ENCODE assay signal across 15 cellular contexts in genomic region chr22:20113551-20114310, GRCh38. TPM values are rescaled to one million over a fixed set of nuclear protein-coding genes. Genes with fewer than 3 reads are reported as not detected.
DNase-seq lines count a peak whose midpoint lies in the region; ATAC-seq, FAIRE-seq and TF ChIP-seq lines count a peak whose summit lies in the region.
"Had no signal": no experiment of that assay in that cellular context is flagged by ENCODE, and none has a peak within 500 bp of the region (broad histone marks: within the 10 kb centered on the region; RNA-seq: fewer than 3 reads in every experiment).

No MANE protein-coding gene starts in this region.

- H3K79me2 ChIP-seq in GM12878 (ENCODE audit: control insufficient read depth, insufficient read depth, low read length), result peaks cover 39% of the 10 kb centered on the region

- no peak; the same call in 1 of the 2 replicates for TF ChIP-seq POLR2A in GM12878 (IDR thresholded peaks at IDR 0.05; ENCODE audit: low read depth, low read length)

- no peak overlapping the region for H2AFZ ChIP-seq in GM12878 (ENCODE audit: control insufficient read depth, low read depth, low read length)
- H2AFZ ChIP-seq: PC-9 had no signal

- peak overlapping the region; percentile 67 for H3K27ac Mint-ChIP-seq in Calu3 (ENCODE audit: unreplicated experiment)
- peak overlapping the region in 1 of 3 experiments; percentile 41 for H3K27ac Mint-ChIP-seq in nephron

- WGBS in GM12878 (ENCODE audit: insufficient coverage, insufficient replicate concordance, low lambda C conversion rate, missing lambda C conversion rate), result 90% methylated on average over 16 of the region's 19 CpGs

- peaks cover 18 to 36% (median 25%) of the 10 kb centered on the region in 10 experiments for H3K4me1 ChIP-seq in BLaER1 treated with 17β-estradiol and CSF1 and Interleukin-3, amounts not matched to agents 10 nM and 100 nM
- H3K4me1 ChIP-seq in GM12878 (ENCODE audit: control insufficient read depth, insufficient read depth, low read length), result peaks cover 24% of the 10 kb centered on the region

- H3K4me3 Mint-ChIP-seq in Calu3 (ENCODE audit: low read depth, unreplicated experiment) (peak overlapping the region; percentile 24), nephron (peak overlapping the region in 2 of 3 experiments; percentile 16 to 26)

- H3K9me3 Mint-ChIP-seq in Calu3 (ENCODE audit: low read depth, unreplicated experiment) (no peaks in the 10 kb centered on the region), nephron (no peaks in the 10 kb centered on the region)

- POLR2A ChIA-PET in GM12878 (lab: Charles Lee), result no interaction called here

- TF ChIP-seq CTCF in Calu3 (IDR thresholded peaks at IDR 0.05; ENCODE audit: unreplicated experiment), result no peak
- no peak for TF ChIP-seq CTCF in GM12878 (IDR thresholded peaks at IDR 0.05 in 2 of 3, conservative IDR thresholded peaks at IDR 0.05 in 1 of 3; ENCODE audit: control insufficient read depth in 2 of 3, extremely low read depth in 1 of 3, insufficient read depth in 1 of 3, low read depth in 3 of 3, low read length in 3 of 3)
- no peak for TF ChIP-seq CTCF in nephron (IDR thresholded peaks at IDR 0.05; ENCODE audit: unreplicated experiment in 3 of 3)

- H3K27ac ChIP-seq in BLaER1 treated with 17β-estradiol and CSF1 and Interleukin-3, amounts not matched to agents 10 nM and 100 nM, result no peak overlapping the region
- no peak overlapping the region for H3K27ac ChIP-seq in GM12878 (ENCODE audit: control insufficient read depth, insufficient read depth)
- H3K27ac ChIP-seq: PC-9, vagina had no signal

- H3K4me1 Mint-ChIP-seq in Calu3 (ENCODE audit: low read depth, unreplicated experiment) (no peaks in the 10 kb centered on the region), nephron (peaks cover 8% of the 10 kb centered on the region)

- no peaks in the 10 kb centered on the region for H3K27me3 ChIP-seq in BLaER1 treated with 17β-estradiol and CSF1 and Interleukin-3, amounts not matched to agents 10 nM and 100 nM
- H3K27me3 ChIP-seq in GM12878 (replicated peaks in 1 of 2; ENCODE audit: control insufficient read depth in 2 of 2, insufficient read depth in 2 of 2, low read length in 1 of 2), result no peaks in the 10 kb centered on the region
- H3K27me3 ChIP-seq in MG63, result no peaks in the 10 kb centered on the region
- H3K27me3 ChIP-seq: vagina had no signal

- H3K4me2 ChIP-seq in BLaER1 treated with 17β-estradiol and CSF1 and Interleukin-3, amounts not matched to agents 10 nM and 100 nM, result no peak overlapping the region
- H3K4me2 ChIP-seq in GM12878 (ENCODE audit: control insufficient read depth, insufficient read depth), result no peak overlapping the region
- H3K4me2 ChIP-seq: PC-9 had no signal

- CTCF ChIA-PET in Calu3 (lab: Charles Lee) (no interaction called here), GM12878 (lab: Yijun Ruan, JAX) (no interaction called here)

- intact Hi-C loops in Calu3 (cut with micrococcal nuclease; ENCODE audit: unreplicated experiment), result no loop called here
- intact Hi-C loops in GM12878 (cut with micrococcal nuclease; ENCODE audit: unreplicated experiment), result no loop called here

- RAD21 ChIA-PET in GM12878 (lab: Charles Lee; ENCODE audit: unreplicated experiment), result no interaction called here

- no peak for ATAC-seq in GM12878

- DNase-seq in Calu3 (no peak), GM12878 (ENCODE audit: low read depth, low spot score) (no peak), NCI-H510A treated with DMSO at 0.1 percent for 48 hours (lab: John Stamatoyannopoulos, UW) (no peak), NCI-H2227 treated with DMSO at 0.1 percent for 48 hours (lab: John Stamatoyannopoulos, UW) (no peak), MG63 (no peak)
- DNase-seq: GOT3; KG1; NCI-H146; NCI-H524; PC-9; stimulated activated CD4-positive, alpha-beta T cell treated with anti-CD3 and anti-CD28 coated beads, Interleukin-4, amount 100 ng/mL, for 24 hours had no signal

- peaks cover 0 to 87% (median 71%) of the 10 kb centered on the region in 11 experiments; a peak in 21 of 22 replicates for H4K20me1 ChIP-seq in BLaER1 treated with 17β-estradiol and CSF1 and Interleukin-3, amounts not matched to agents 10 nM and 100 nM
- H4K20me1 ChIP-seq in GM12878 (ENCODE audit: control insufficient read depth, insufficient read depth), result 0 out of 2 replicates have a peak, but pooled peaks cover 2% of the 10 kb centered on the region

- in situ Hi-C loops in GM12878 (cut with MboI), result no loop called here

- peak overlapping the region in 10 of 11 experiments; percentile 17 to 100 (median 94); a peak in 11 of 22 replicates for H3K9ac ChIP-seq in BLaER1 treated with 17β-estradiol and CSF1 and Interleukin-3, amounts not matched to agents 10 nM and 100 nM
- no peak overlapping the region for H3K9ac ChIP-seq in GM12878 (ENCODE audit: control insufficient read depth, insufficient read depth, low read length)

- TF ChIP-seq RAD21 in GM12878 (IDR thresholded peaks at IDR 0.05; ENCODE audit: insufficient read depth, low read depth, low read length), result no peak

- no peaks in the 10 kb centered on the region for H3K9me3 ChIP-seq in BLaER1 treated with 17β-estradiol and CSF1 and Interleukin-3, amounts not matched to agents 10 nM and 100 nM (replicated peaks in 1 of 11)
- H3K9me3 ChIP-seq in GM12878 (replicated peaks; ENCODE audit: control insufficient read depth, insufficient read depth, low read length), result no peaks in the 10 kb centered on the region
- no peaks in the 10 kb centered on the region for H3K9me3 ChIP-seq in MG63
- H3K9me3 ChIP-seq: vagina had no signal

- no peak overlapping the region for H3K4me3 ChIP-seq in BLaER1 treated with 17β-estradiol and CSF1 and Interleukin-3, amounts not matched to agents 10 nM and 100 nM
- no peak overlapping the region for H3K4me3 ChIP-seq in GM12878
- no peak overlapping the region for H3K4me3 ChIP-seq in MG63
- H3K4me3 ChIP-seq: PC-9, vagina had no signal

- BruUV-seq in Calu3 (replicated peaks; lab: Mats Ljungman, UMichigan), result no TSS peak
- BruUV-seq in GM12878 (replicated peaks; lab: Mats Ljungman, UMichigan), result no TSS peak

- TF ChIP-seq EP300 in GM12878 (IDR thresholded peaks at IDR 0.05; ENCODE audit: borderline replicate concordance in 1 of 2, control insufficient read depth in 1 of 2, low read depth in 2 of 2, low read length in 2 of 2), result no peak

- H3K36me3 Mint-ChIP-seq in Calu3 (ENCODE audit: insufficient read depth, unreplicated experiment) (peaks cover 87% of the 10 kb centered on the region), nephron (ENCODE audit: low read depth) (peaks cover 13% of the 10 kb centered on the region)

- FAIRE-seq in GM12878 (lab: Jason Lieb, UNC), result no peak
- FAIRE-seq: GM18507 had no signal

- H3K27me3 Mint-ChIP-seq in Calu3 (ENCODE audit: unreplicated experiment) (no peaks in the 10 kb centered on the region), nephron (ENCODE audit: low read depth) (no peaks in the 10 kb centered on the region)

- H3K36me3 ChIP-seq in BLaER1 treated with 17β-estradiol and CSF1 and Interleukin-3, amounts not matched to agents 10 nM and 100 nM, result peaks cover 62 to 81% (median 77%) of the 10 kb centered on the region in 11 experiments
- peaks cover 26 to 47% of the 10 kb centered on the region in 2 experiments; a peak in 3 of 4 replicates for H3K36me3 ChIP-seq in GM12878 (ENCODE audit: control insufficient read depth in 2 of 2, insufficient read depth in 2 of 2, low read length in 1 of 2)
- peaks cover 77% of the 10 kb centered on the region for H3K36me3 ChIP-seq in MG63

- SMC1A ChIA-PET in GM12878 (lab: Charles Lee; ENCODE audit: uncharacterized antibody, unreplicated experiment), result no interaction called here

RNA-seq across cellular contexts. Expression of gene RANBP1, which starts 2.2 kb away (rescaled TPM):
- total RNA-seq in Calu3 (2022) (205 and 208 TPM in 2 replicates), GM12878 (2014; rRNA removed) (415 and 441 TPM in 2 replicates), GM12878 (2014; rRNA removed; fragmentation: Illumina TruSeq; extraction: Trizol) (365 and 396 TPM in 2 replicates), GM12878 (2021) (378 and 379 TPM in 2 replicates)
- total RNA-seq in GM12878 (2013; cell fraction: nucleolus; rRNA removed), result 74.7 and 76.8 TPM in 2 replicates
- 113 TPM for polyA plus RNA-seq in GM12878 (2011; ENCODE audit: low read depth)
- polyA plus RNA-seq in GM12878 (2011; rRNA removed) (207 and 270 TPM in 2 replicates), GM12878 (2014; fragmentation: Illumina TruSeq; extraction: Trizol) (301 and 393 TPM in 2 replicates), GM12878 (2014; fragmentation: Nextera tagmentation; extraction: Ambion mirVana) (100 to 1,000 TPM in 1 of 2 experiments, 10 to 100 TPM in 1; 55.3 to 137 TPM), GM12878 (2014; rRNA removed) (512 and 514 TPM in 2 replicates), GM12878 (2016; fragmentation: Nextera tagmentation; extraction: Ambion mirVana) (100 to 1,000 TPM; 800 to 808 TPM)
- 417 and 421 TPM in 2 replicates for polyA plus RNA-seq in GM12878 (2011; cell fraction: cytosol; rRNA removed)
- 245 and 344 TPM in 2 replicates for polyA plus RNA-seq in GM12878 (2011; cell fraction: nucleus; rRNA removed)
- 160 and 180 TPM in 2 replicates for polyA plus RNA-seq in GM12878 (2012)
- 168 and 187 TPM in 2 replicates for polyA minus RNA-seq in GM12878 (2011; rRNA and poly(A)+ RNA removed)
- 103 and 116 TPM in 2 replicates for polyA minus RNA-seq in GM12878 (2011; cell fraction: cytosol; rRNA and poly(A)+ RNA removed)
- polyA minus RNA-seq in GM12878 (2011; cell fraction: nucleus; rRNA and poly(A)+ RNA removed), result 36.8 and 71.0 TPM in 2 replicates
- 841 and 1,160 TPM in 2 replicates for total RNA-seq in MG63 (2014; rRNA removed; shearing (Covaris generic); ENCODE audit: low replicate concordance)

RNA-seq across cellular contexts. Expression of gene TRMT2A, which starts 3.3 kb away (rescaled TPM):
- total RNA-seq in Calu3 (2022) (63.0 and 71.9 TPM in 2 replicates), GM12878 (2014; rRNA removed) (81.0 and 88.7 TPM in 2 replicates), GM12878 (2014; rRNA removed; fragmentation: Illumina TruSeq; extraction: Trizol) (38.3 and 44.1 TPM in 2 replicates), GM12878 (2021) (81.2 and 94.6 TPM in 2 replicates)
- 84.7 and 99.7 TPM in 2 replicates for total RNA-seq in GM12878 (2013; cell fraction: nucleolus; rRNA removed)
- 49.3 TPM for polyA plus RNA-seq in GM12878 (2011; ENCODE audit: low read depth)
- polyA plus RNA-seq in GM12878 (2011; rRNA removed) (12.5 and 22.9 TPM in 2 replicates), GM12878 (2014; fragmentation: Illumina TruSeq; extraction: Trizol) (10.6 and 30.7 TPM in 2 replicates), GM12878 (2014; fragmentation: Nextera tagmentation; extraction: Ambion mirVana) (1 to 10 TPM in 1 of 2 experiments, under 1 TPM in 1; 0.29 to 4.8 TPM), GM12878 (2014; rRNA removed) (97.0 and 114 TPM in 2 replicates), GM12878 (2016; fragmentation: Nextera tagmentation; extraction: Ambion mirVana) (10 to 100 TPM; 71.7 to 87.3 TPM)
- 36.7 and 60.9 TPM in 2 replicates for polyA plus RNA-seq in GM12878 (2011; cell fraction: cytosol; rRNA removed)
- polyA plus RNA-seq in GM12878 (2011; cell fraction: nucleus; rRNA removed), result 293 and 316 TPM in 2 replicates
- polyA plus RNA-seq in GM12878 (2012), result 56.3 and 73.5 TPM in 2 replicates
- 28.7 and 53.2 TPM in 2 replicates for polyA minus RNA-seq in GM12878 (2011; rRNA and poly(A)+ RNA removed)
- polyA minus RNA-seq in GM12878 (2011; cell fraction: cytosol; rRNA and poly(A)+ RNA removed), result 24.7 and 24.9 TPM in 2 replicates
- 62.1 and 105 TPM in 2 replicates for polyA minus RNA-seq in GM12878 (2011; cell fraction: nucleus; rRNA and poly(A)+ RNA removed)
- 39.4 and 43.4 TPM in 2 replicates for total RNA-seq in MG63 (2014; rRNA removed; shearing (Covaris generic); ENCODE audit: low replicate concordance)

RNA-seq across cellular contexts. Expression of gene ZDHHC8, which starts 17.9 kb away (rescaled TPM):
- 78.4 and 87.2 TPM in 2 replicates for total RNA-seq in Calu3 (2022)
- total RNA-seq in GM12878 (2013; cell fraction: nucleolus; rRNA removed), result 17.6 and 19.0 TPM in 2 replicates
- 8.8 and 11.7 TPM in 2 replicates for total RNA-seq in GM12878 (2014; rRNA removed)
- total RNA-seq in GM12878 (2014; rRNA removed; fragmentation: Illumina TruSeq; extraction: Trizol), result 3.9 and 4.7 TPM in 2 replicates
- 42.1 and 46.3 TPM in 2 replicates for total RNA-seq in GM12878 (2021)
- polyA plus RNA-seq in GM12878 (2011; ENCODE audit: low read depth), result 4.9 TPM
- polyA plus RNA-seq in GM12878 (2011; rRNA removed), result 4.2 and 6.7 TPM in 2 replicates
- 10.4 and 14.3 TPM in 2 replicates for polyA plus RNA-seq in GM12878 (2011; cell fraction: cytosol; rRNA removed)
- polyA plus RNA-seq in GM12878 (2011; cell fraction: nucleus; rRNA removed), result 150 and 193 TPM in 2 replicates
- polyA plus RNA-seq in GM12878 (2012), result 18.1 and 18.5 TPM in 2 replicates
- 4.5 and 9.4 TPM in 2 replicates for polyA plus RNA-seq in GM12878 (2014; fragmentation: Illumina TruSeq; extraction: Trizol)
- under 1 TPM; 0.03 to 0.13 TPM for polyA plus RNA-seq in GM12878 (2014; fragmentation: Nextera tagmentation; extraction: Ambion mirVana)
- polyA plus RNA-seq in GM12878 (2014; rRNA removed), result 42.4 and 48.7 TPM in 2 replicates
- 1 to 10 TPM; 2.2 to 2.6 TPM for polyA plus RNA-seq in GM12878 (2016; fragmentation: Nextera tagmentation; extraction: Ambion mirVana)
- polyA minus RNA-seq in GM12878 (2011; rRNA and poly(A)+ RNA removed), result 3.5 and 8.1 TPM in 2 replicates
- 4.3 and 6.0 TPM in 2 replicates for polyA minus RNA-seq in GM12878 (2011; cell fraction: cytosol; rRNA and poly(A)+ RNA removed)
- 8.5 and 10.9 TPM in 2 replicates for polyA minus RNA-seq in GM12878 (2011; cell fraction: nucleus; rRNA and poly(A)+ RNA removed)
- total RNA-seq in MG63 (2014; rRNA removed; shearing (Covaris generic); ENCODE audit: low replicate concordance), result 1.4 and 9.6 TPM in 2 replicates

RNA-seq across cellular contexts. Expression of gene DGCR8, which starts 33.7 kb away (rescaled TPM):
- 53.1 and 54.7 TPM in 2 replicates for total RNA-seq in Calu3 (2022)
- total RNA-seq in GM12878 (2013; cell fraction: nucleolus; rRNA removed), result 62.1 and 88.0 TPM in 2 replicates
- total RNA-seq in GM12878 (2014; rRNA removed), result 24.1 and 28.5 TPM in 2 replicates
- total RNA-seq in GM12878 (2014; rRNA removed; fragmentation: Illumina TruSeq; extraction: Trizol), result 15.4 and 17.3 TPM in 2 replicates
- total RNA-seq in GM12878 (2021), result 33.0 and 35.1 TPM in 2 replicates
- polyA plus RNA-seq in GM12878 (2011; ENCODE audit: low read depth), result 10.6 TPM
- 15.0 and 17.1 TPM in 2 replicates for polyA plus RNA-seq in GM12878 (2011; rRNA removed)
- polyA plus RNA-seq in GM12878 (2011; cell fraction: cytosol; rRNA removed), result 18.7 and 20.5 TPM in 2 replicates
- polyA plus RNA-seq in GM12878 (2011; cell fraction: nucleus; rRNA removed), result 96.6 and 126 TPM in 2 replicates
- polyA plus RNA-seq in GM12878 (2012), result 13.6 and 18.8 TPM in 2 replicates
- 14.1 and 17.9 TPM in 2 replicates for polyA plus RNA-seq in GM12878 (2014; fragmentation: Illumina TruSeq; extraction: Trizol)
- polyA plus RNA-seq in GM12878 (2014; fragmentation: Nextera tagmentation; extraction: Ambion mirVana), result 1 to 10 TPM; 1.2 to 2.5 TPM
- 27.8 and 29.7 TPM in 2 replicates for polyA plus RNA-seq in GM12878 (2014; rRNA removed)
- 10 to 100 TPM; 12.9 to 16.9 TPM for polyA plus RNA-seq in GM12878 (2016; fragmentation: Nextera tagmentation; extraction: Ambion mirVana)
- polyA minus RNA-seq in GM12878 (2011; rRNA and poly(A)+ RNA removed), result 18.9 and 21.9 TPM in 2 replicates
- 7.9 and 8.5 TPM in 2 replicates for polyA minus RNA-seq in GM12878 (2011; cell fraction: cytosol; rRNA and poly(A)+ RNA removed)
- polyA minus RNA-seq in GM12878 (2011; cell fraction: nucleus; rRNA and poly(A)+ RNA removed), result 18.7 and 34.8 TPM in 2 replicates
- 16.3 and 31.0 TPM in 2 replicates for total RNA-seq in MG63 (2014; rRNA removed; shearing (Covaris generic); ENCODE audit: low replicate concordance)

RNA-seq across cellular contexts. Expression of gene CCDC188, which starts 37.1 kb away (rescaled TPM):
- total RNA-seq in Calu3 (2022), result not detected in 2 replicates
- not detected in 2 replicates for total RNA-seq in GM12878 (2013; cell fraction: nucleolus; rRNA removed)
- not detected in 2 replicates for total RNA-seq in GM12878 (2014; rRNA removed)
- total RNA-seq in GM12878 (2014; rRNA removed; fragmentation: Illumina TruSeq; extraction: Trizol), result not detected in 2 replicates
- total RNA-seq in GM12878 (2021), result not detected in 2 replicates
- 0.18 TPM for polyA plus RNA-seq in GM12878 (2011; ENCODE audit: low read depth)
- polyA plus RNA-seq in GM12878 (2011; rRNA removed), result not detected in 2 replicates
- polyA plus RNA-seq in GM12878 (2011; cell fraction: cytosol; rRNA removed), result not detected in 2 replicates
- polyA plus RNA-seq in GM12878 (2011; cell fraction: nucleus; rRNA removed), result not detected in 2 replicates
- 0.10 TPM in 1 of 2 replicates, not detected in the other for polyA plus RNA-seq in GM12878 (2012)
- not detected in 2 replicates for polyA plus RNA-seq in GM12878 (2014; fragmentation: Illumina TruSeq; extraction: Trizol)
- polyA plus RNA-seq in GM12878 (2014; fragmentation: Nextera tagmentation; extraction: Ambion mirVana), result not detected
- not detected in 2 replicates for polyA plus RNA-seq in GM12878 (2014; rRNA removed)
- not detected for polyA plus RNA-seq in GM12878 (2016; fragmentation: Nextera tagmentation; extraction: Ambion mirVana)
- not detected in 2 replicates for polyA minus RNA-seq in GM12878 (2011; rRNA and poly(A)+ RNA removed)
- not detected in 2 replicates for polyA minus RNA-seq in GM12878 (2011; cell fraction: cytosol; rRNA and poly(A)+ RNA removed)
- not detected in 2 replicates for polyA minus RNA-seq in GM12878 (2011; cell fraction: nucleus; rRNA and poly(A)+ RNA removed)
- total RNA-seq in MG63 (2014; rRNA removed; shearing (Covaris generic); ENCODE audit: low replicate concordance), result not detected in 2 replicates
- total RNA-seq: PC-9, vagina had no signal
